ENCODE assay signal across 8 cellular contexts in genomic region chr12:31362115-31362758, GRCh38. TPM values are rescaled to one million over a fixed set of nuclear protein-coding genes. Genes with fewer than 3 reads are reported as not detected.
DNase-seq lines count a peak whose midpoint lies in the region; ATAC-seq and TF ChIP-seq lines count a peak whose summit lies in the region.

No MANE protein-coding gene starts in this region.

- no peaks in the 10 kb centered on the region for H3K9me3 ChIP-seq in ovary

- intact Hi-C loops in activated CD8-positive, alpha-beta T cell treated with anti-CD3 and anti-CD28 coated beads for 36 hours (cut with micrococcal nuclease), result no loop called here
- intact Hi-C loops in ovary (cut with DNase I), result no loop called here
- intact Hi-C loops in lower leg skin (cut with DNase I; ENCODE audit: low total_unique reads), result no loop called here

- no peaks in the 10 kb centered on the region for H3K27me3 ChIP-seq in ovary

- H3K36me3 ChIP-seq in ovary, result no peaks in the 10 kb centered on the region

- no peaks in the 10 kb centered on the region for H3K9me3 Mint-ChIP-seq in activated CD8-positive, alpha-beta T cell treated with anti-CD3 and anti-CD28 coated beads for 36 hours

- POLR2A ChIA-PET in HEK293T (lab: Yijun Ruan, JAX), result interaction anchor here (0.8 to 1.9 kb wide), 3 partner anchors 9 to 36 kb away, joined by 3 to 9 read pairs (median 4); partner anchors contain the start of gene SINHCAF
- POLR2A ChIA-PET in activated CD8-positive, alpha-beta T cell treated with anti-CD3 and anti-CD28 coated beads for 36 hours (lab: Charles Lee), result interaction anchor here (0.6 to 1.6 kb wide), 2 partner anchors 36 to 65 kb away, joined by 3 to 8 read pairs; partner anchors contain the start of gene SINHCAF

- H3K4me1 ChIP-seq in ovary (ENCODE audit: insufficient read depth), result no peaks in the 10 kb centered on the region

- no peaks in the 10 kb centered on the region for H3K27me3 Mint-ChIP-seq in activated CD8-positive, alpha-beta T cell treated with anti-CD3 and anti-CD28 coated beads for 36 hours

- H3K4me3 Mint-ChIP-seq in activated CD8-positive, alpha-beta T cell treated with anti-CD3 and anti-CD28 coated beads for 36 hours, result peak overlapping the region; percentile 48

- peaks cover 16% of the 10 kb centered on the region for H3K4me1 Mint-ChIP-seq in activated CD8-positive, alpha-beta T cell treated with anti-CD3 and anti-CD28 coated beads for 36 hours (ENCODE audit: low read depth)

- no peaks in the 10 kb centered on the region for H3K36me3 Mint-ChIP-seq in activated CD8-positive, alpha-beta T cell treated with anti-CD3 and anti-CD28 coated beads for 36 hours (ENCODE audit: low read depth)

- DNase-seq in HEK293T (ENCODE audit: extremely low spot score), result peak; percentile 23
- peak; percentile 17 for DNase-seq in NCI-H1105 (lab: John Stamatoyannopoulos, UW)
- DNase-seq in activated CD8-positive, alpha-beta T cell treated with anti-CD3 and anti-CD28 coated beads for 36 hours, result peak; percentile 5
- DNase-seq in midbrain (lab: John Stamatoyannopoulos, UW), result peak; percentile 2
- no peak for DNase-seq in NCI-H1930 (lab: John Stamatoyannopoulos, UW)
- no peak for DNase-seq in ovary
- DNase-seq in lower leg skin (ENCODE audit: low spot score in 2 of 2), result no peak

- CTCF ChIA-PET in HEK293T (lab: Yijun Ruan, JAX), result interaction anchor here (1.7 kb wide), 1 partner anchor 10 kb away, joined by 3 read pairs; no protein-coding TSS in a partner anchor
- CTCF ChIA-PET in activated CD8-positive, alpha-beta T cell treated with anti-CD3 and anti-CD28 coated beads for 36 hours (lab: Charles Lee), result interaction anchor here (0.7 to 2.8 kb wide), 8 partner anchors 9 to 127 kb away, joined by 3 to 9 read pairs (median 4); no protein-coding TSS in a partner anchor

- peak overlapping the region; percentile 88 for H3K27ac Mint-ChIP-seq in activated CD8-positive, alpha-beta T cell treated with anti-CD3 and anti-CD28 coated beads for 36 hours

- TF ChIP-seq POLR2A in ovary (IDR thresholded peaks at IDR 0.05), result no peak
- TF ChIP-seq POLR2A in lower leg skin (IDR thresholded peaks at IDR 0.05), result no peak

- TF ChIP-seq EP300 in ovary (IDR thresholded peaks at IDR 0.05), result no peak

- 63 to 66% (median 64%) methylated on average over 13 of the region's 13 CpGs for WGBS in ovary, 3 donors
- 31 to 33% methylated on average over 13 of the region's 13 CpGs for WGBS in lower leg skin, 2 donors

- no peak overlapping the region for H3K27ac ChIP-seq in ovary

- peak; percentile 49 for ATAC-seq in GM18511 (IDR thresholded peaks at IDR 0.05; ENCODE audit: unreplicated experiment)
- peak; percentile 41 for ATAC-seq in activated CD8-positive, alpha-beta T cell treated with anti-CD3 and anti-CD28 coated beads for 36 hours

- no peak overlapping the region for H3K4me3 ChIP-seq in ovary
- no peak overlapping the region for H3K4me3 ChIP-seq in lower leg skin (ENCODE audit: low read depth, poor library complexity, severe bottlenecking)

- no peak for TF ChIP-seq CTCF in activated CD8-positive, alpha-beta T cell treated with anti-CD3 and anti-CD28 coated beads for 36 hours (IDR thresholded peaks at IDR 0.05)
- TF ChIP-seq CTCF in ovary (IDR thresholded peaks at IDR 0.05) (no peak), lower leg skin (IDR thresholded peaks at IDR 0.05) (no peak)

TF ChIP-seq in HEK293T, 16 proteins besides CTCF, POLR2A, EP300 and RAD21:
- TF ChIP-seq PKNOX1 (IDR thresholded peaks at IDR 0.05) (peak; percentile 28; the same call in 1 of the 2 replicates), LEF1 (IDR thresholded peaks at IDR 0.05; ENCODE audit: borderline replicate concordance) (no peak)

RNA-seq across cellular contexts. Expression of gene SINHCAF, which starts 36.3 kb away (rescaled TPM):
- total RNA-seq in activated CD8-positive, alpha-beta T cell treated with anti-CD3 and anti-CD28 coated beads for 36 hours, result 100 to 1,000 TPM; 171 to 184 TPM
- 10 to 100 TPM; 45.0 to 86.0 (median 59.0) TPM for total RNA-seq in ovary
- polyA plus RNA-seq in ovary, result 10 to 100 TPM; 40.7 to 66.8 TPM
- total RNA-seq in lower leg skin, result 100 to 1,000 TPM in 2 of 4 donors, 10 to 100 TPM in 2; 56.9 to 144 (median 96.5) TPM

Comparison
In these comparisons a context has a peak if more than half of its experiments do, and no peak if none do; other contexts are left out.
1. DNase-seq: peak in HEK293T (single experiment), NCI-H1105 (single experiment), activated CD8-positive, alpha-beta T cell treated with anti-CD3 and anti-CD28 coated beads for 36 hours (single experiment) and midbrain (single experiment); none in NCI-H1930 (0 of 2), ovary (0 of 5) and lower leg skin (0 of 2).